ENCODE assay signal across 28 cellular contexts in the genomic region with DNA sequence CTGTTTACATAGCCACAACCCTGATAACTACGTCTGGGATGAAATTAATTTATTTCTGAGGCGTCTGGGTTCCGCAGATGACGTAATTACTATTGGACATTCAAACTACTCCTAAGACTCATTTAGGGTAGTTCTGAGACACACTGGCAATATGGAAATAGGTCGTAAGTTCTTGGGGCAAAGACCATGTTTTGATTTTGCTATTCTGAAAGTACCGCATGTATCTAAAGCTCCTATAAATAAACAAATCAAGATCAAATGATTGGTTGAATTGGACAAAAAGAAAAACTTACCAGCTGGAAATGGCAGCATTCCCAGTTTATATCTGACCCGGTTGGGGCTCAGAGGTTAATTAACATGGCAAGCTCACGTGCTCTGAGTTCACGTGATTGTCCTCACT.
"Had no signal": no experiment of that assay in that cellular context is flagged by ENCODE, and none has a peak within 500 bp of the region (broad histone marks: within the 10 kb centered on the region; RNA-seq: fewer than 3 reads in every experiment).

No MANE protein-coding gene starts in this region.

- H3K27ac ChIP-seq: Peyer's patch, RWPE1, SJCRH30 had no signal

- DNase-seq: activated B cell treated with CpG ODN at 0.5 μM for 24 hours; activated CD4-positive, alpha-beta T cell treated with anti-CD3 and anti-CD28 coated beads for 1 hour; activated CD4-positive, alpha-beta T cell treated with anti-CD3 and anti-CD28 coated beads, Interleukin-2, amount 10 ng/mL, durations not matched to agents 24 days and 14 days; activated CD4-positive, alpha-beta T cell treated with anti-CD3 and anti-CD28 coated beads, Interleukin-2, amount 50 U/mL, for 48 hours; activated CD8-positive, alpha-beta memory T cell treated with anti-CD3 and anti-CD28 coated beads for 24 hours; activated naive CD4-positive, alpha-beta T cell treated with Interleukin-2 at 50 U/mL for 16 hours; activated naive CD8-positive, alpha-beta T cell treated with anti-CD3 and anti-CD28 coated beads, Interleukin-2, amount 50 U/mL, for 24 hours; activated T-cell treated with anti-CD3 and anti-CD28 coated beads, Interleukin-2, amount 50 U/mL, for 4 hours; amygdala; KG1; NCI-H1092; NCI-H1417 treated with DMSO at 0.1 percent for 48 hours; NCI-H1694; NCI-H2029 treated with DMSO at 0.1 percent for 48 hours; NCI-H345; NCI-H510A; NCI-H526 treated with DMSO at 0.1 percent for 48 hours; NK-92 treated with Interleukin-12 subunit alpha and Interleukin-12 subunit beta, amount 100 ng/mL, for 24 hours; OCI-M1; Peyer's patch; Right ventricle myocardium superior; SJCRH30; SK-N-SH; SW 1271 had no signal

- H3K4me2 ChIP-seq: SK-N-SH had no signal

- H3K4me1 Mint-ChIP-seq: activated B cell treated with CpG ODN at 0.5 μM for 24 hours, IgD-negative memory B cell had no signal

- H3K9me3 ChIP-seq: Peyer's patch, SJCRH30, SK-N-SH had no signal

- H3K9me3 Mint-ChIP-seq: activated B cell treated with CpG ODN at 0.5 μM for 24 hours; activated CD4-positive, alpha-beta T cell treated with anti-CD3 and anti-CD28 coated beads, Interleukin-2, amount 10 ng/mL, durations not matched to agents 24 days and 14 days; activated naive CD4-positive, alpha-beta T cell treated with anti-CD3 and anti-CD28 coated beads, Interleukin-2, amount 50 U/mL, for 72 hours; activated naive CD8-positive, alpha-beta T cell treated with anti-CD3 and anti-CD28 coated beads, Interleukin-2, amount 50 U/mL, for 24 hours; activated T-cell treated with anti-CD3 and anti-CD28 coated beads, Interleukin-2, amount 50 U/mL, for 4 hours; IgD-negative memory B cell; T-helper 2 cell treated with Interferon-gamma antibody and Interleukin-4, amounts not matched to agents 5 μg/mL and 100 μg/mL, for 36 hours had no signal

- H3K36me3 Mint-ChIP-seq: activated naive CD4-positive, alpha-beta T cell treated with anti-CD3 and anti-CD28 coated beads, Interleukin-2, amount 50 U/mL, for 72 hours; IgD-negative memory B cell had no signal

- H3K36me3 ChIP-seq: Peyer's patch, SJCRH30 had no signal

- H3K27me3 ChIP-seq: Peyer's patch, SJCRH30 had no signal

- H3K4me3 ChIP-seq: Peyer's patch, SJCRH30 had no signal

- ATAC-seq: activated naive CD4-positive, alpha-beta T cell treated with anti-CD3 and anti-CD28 coated beads, Interleukin-2, amount 50 U/mL, for 72 hours; activated naive CD8-positive, alpha-beta T cell treated with anti-CD3 and anti-CD28 coated beads, Interleukin-2, amount 50 U/mL, for 24 hours; activated T-cell treated with anti-CD3 and anti-CD28 coated beads, Interleukin-2, amount 50 U/mL, for 4 hours had no signal

- H3K27me3 Mint-ChIP-seq: activated naive CD8-positive, alpha-beta T cell treated with anti-CD3 and anti-CD28 coated beads, Interleukin-2, amount 50 U/mL, for 24 hours had no signal

- H3K27ac Mint-ChIP-seq: activated B cell treated with CpG ODN at 0.5 μM for 24 hours; activated CD4-positive, alpha-beta T cell treated with anti-CD3 and anti-CD28 coated beads, Interleukin-2, amount 10 ng/mL, durations not matched to agents 24 days and 14 days; activated naive CD4-positive, alpha-beta T cell treated with anti-CD3 and anti-CD28 coated beads, Interleukin-2, amount 50 U/mL, for 72 hours; activated naive CD8-positive, alpha-beta T cell treated with anti-CD3 and anti-CD28 coated beads, Interleukin-2, amount 50 U/mL, for 24 hours; IgD-negative memory B cell; T-helper 2 cell treated with Interferon-gamma antibody and Interleukin-4, amounts not matched to agents 5 μg/mL and 100 μg/mL, for 36 hours had no signal

- H3K9ac ChIP-seq: SK-N-SH had no signal

- H3K4me3 Mint-ChIP-seq: activated B cell treated with CpG ODN at 0.5 μM for 24 hours; activated CD4-positive, alpha-beta T cell treated with anti-CD3 and anti-CD28 coated beads, Interleukin-2, amount 10 ng/mL, durations not matched to agents 24 days and 14 days; activated naive CD8-positive, alpha-beta T cell treated with anti-CD3 and anti-CD28 coated beads, Interleukin-2, amount 50 U/mL, for 24 hours; activated T-cell treated with anti-CD3 and anti-CD28 coated beads, Interleukin-2, amount 50 U/mL, for 4 hours; IgD-negative memory B cell; T-helper 2 cell treated with Interferon-gamma antibody and Interleukin-4, amounts not matched to agents 5 μg/mL and 100 μg/mL, for 36 hours had no signal
